Comparison of ENCODE assay signal across 1 cellular context in genomic region chr11:116062526-116063171, GRCh38.
TF ChIP-seq lines count a peak whose summit lies in the region.

No MANE protein-coding gene starts in this region.

TF ChIP-seq in GM23338, 12 proteins besides CTCF, POLR2A, EP300 and RAD21 (continued from another document):
- TF ChIP-seq ZNF462 (CRISPR knock-in tag; IDR thresholded peaks at IDR 0.05): no peak
